In genomic region chr14:104882325-104882973, GRCh38 we compare ENCODE assay signal across 1 cellular context.
TF ChIP-seq lines count a peak whose summit lies in the region.

No MANE protein-coding gene starts in this region.

TF ChIP-seq in HepG2, 621 proteins besides CTCF, POLR2A, EP300 and RAD21:
- TF ChIP-seq RERE (CRISPR knock-in tag; IDR thresholded peaks at IDR 0.05; ENCODE audit: low read depth), result no peak
- TF ChIP-seq ZBTB33 (CRISPR knock-in tag; IDR thresholded peaks at IDR 0.05), result peak; percentile 35; the same call in 1 of the 2 replicates
- peak; percentile 19 for TF ChIP-seq AGO2 (optimal IDR thresholded peaks at IDR 0.05; ENCODE audit: low read depth, low read length)
- no peak for TF ChIP-seq KDM4B (CRISPR knock-in tag; IDR thresholded peaks at IDR 0.05)
- no peak for TF ChIP-seq ZFY (CRISPR knock-in tag; IDR thresholded peaks at IDR 0.05)
